ENCODE assay signal across 8 cellular contexts in genomic region chr17:27352481-27353460, GRCh38. TPM values are rescaled to one million over a fixed set of nuclear protein-coding genes. Genes with fewer than 3 reads are reported as not detected.
A peak's percentile ranks its signal among the peaks of the same experiment; 100 is the strongest.
DNase-seq lines count a peak whose midpoint lies in the region; ATAC-seq and TF ChIP-seq lines count a peak whose summit lies in the region.

No MANE protein-coding gene starts in this region.

- no peaks in the 10 kb centered on the region for H3K9me3 ChIP-seq in mucosa of stomach (ENCODE audit: control insufficient read depth, low read length)

- H3K9ac ChIP-seq in KMS-11 (peak overlapping the region; percentile 97), mucosa of stomach (ENCODE audit: low read length) (peak overlapping the region; percentile 98)

- H3K4me3 Mint-ChIP-seq in central memory CD8-positive, alpha-beta T cell: peak overlapping the region; percentile 73

- H3K27ac Mint-ChIP-seq in central memory CD8-positive, alpha-beta T cell (ENCODE audit: low read depth): peak overlapping the region; percentile 95

- peaks cover 8% of the 10 kb centered on the region for H3K4me1 ChIP-seq in KMS-11 (ENCODE audit: low read depth, poor library complexity, severe bottlenecking)
- peaks cover 24% of the 10 kb centered on the region for H3K4me1 ChIP-seq in mucosa of stomach (ENCODE audit: control insufficient read depth, insufficient read depth, low read length)

- peaks cover 13% of the 10 kb centered on the region for H3K4me1 Mint-ChIP-seq in central memory CD8-positive, alpha-beta T cell

- H3K36me3 Mint-ChIP-seq in central memory CD8-positive, alpha-beta T cell (ENCODE audit: insufficient read depth): peaks cover 7% of the 10 kb centered on the region

- ATAC-seq in central memory CD8-positive, alpha-beta T cell (replicated peaks; ENCODE audit: extremely low read depth, poor library complexity, severe bottlenecking): no peak
- no peak for ATAC-seq in HG03442 (IDR thresholded peaks at IDR 0.05; ENCODE audit: unreplicated experiment)

- H3K4me3 ChIP-seq in AG09309 (ENCODE audit: control insufficient read depth, low read depth, low read length) (peak overlapping the region; percentile 60), KMS-11 (IDR thresholded peaks at IDR 0.05; ENCODE audit: insufficient read depth, low read depth, low read length) (no peak overlapping the region), mucosa of stomach (ENCODE audit: low read length) (peak overlapping the region; percentile 51)

- intact Hi-C loops in head of caudate nucleus (cut with DNase I): loop anchor here (1.0 to 10.0 kb wide), 2 partner anchors 102 to 249 kb away; partner anchors contain the start of gene KSR1

- H3K36me3 ChIP-seq in KMS-11 (ENCODE audit: insufficient read depth): no peaks in the 10 kb centered on the region
- no peaks in the 10 kb centered on the region for H3K36me3 ChIP-seq in mucosa of stomach (ENCODE audit: control insufficient read depth, insufficient read depth, low read length)

- no peaks in the 10 kb centered on the region for H3K9me3 Mint-ChIP-seq in central memory CD8-positive, alpha-beta T cell

- H3K27me3 ChIP-seq in KMS-11 (ENCODE audit: insufficient read depth, low read depth): peaks cover 7% of the 10 kb centered on the region; the same call in 1 of the 2 replicates
- H3K27me3 ChIP-seq in mucosa of stomach (ENCODE audit: control insufficient read depth, insufficient read depth, low read length): peaks cover 3% of the 10 kb centered on the region

- no peaks in the 10 kb centered on the region for H3K27me3 Mint-ChIP-seq in central memory CD8-positive, alpha-beta T cell

- TF ChIP-seq CTCF in AG09309 (IDR thresholded peaks at IDR 0.05; ENCODE audit: control insufficient read depth, insufficient read depth, low read depth, low read length, missing control alignments): no peak
- TF ChIP-seq CTCF in KMS-11 (conservative IDR thresholded peaks at IDR 0.05; ENCODE audit: low read depth, low read length): no peak

- H3K4me2 ChIP-seq in KMS-11: peak overlapping the region; percentile 89

- peak overlapping the region; percentile 63 for H3K27ac ChIP-seq in KMS-11

- no peak for DNase-seq in AG09309 (ENCODE audit: low read depth)
- DNase-seq in central memory CD8-positive, alpha-beta T cell (ENCODE audit: low spot score in 2 of 2): no peak
- DNase-seq in mucosa of gallbladder (ENCODE audit: low spot score): no peak
- DNase-seq in DMS153 treated with DMSO at 0.1 percent for 48 hours (lab: John Stamatoyannopoulos, UW; ENCODE audit: unreplicated experiment): no peak
- DNase-seq in head of caudate nucleus: no peak

- no peaks in the 10 kb centered on the region for H4K20me1 ChIP-seq in KMS-11 (ENCODE audit: insufficient read depth)

- no peaks in the 10 kb centered on the region; the same call in 1 of the 2 replicates for H3K79me2 ChIP-seq in KMS-11 (ENCODE audit: insufficient read depth, low read depth)

- peak overlapping the region; percentile 96 for H2AFZ ChIP-seq in KMS-11 (ENCODE audit: low read depth)

RNA-seq across cellular contexts. Expression of gene WSB1, which starts 58.9 kb away (rescaled TPM):
- total RNA-seq in mucosa of gallbladder: 177 TPM
